ENCODE assay signal across 9 cellular contexts in the genomic region with DNA sequence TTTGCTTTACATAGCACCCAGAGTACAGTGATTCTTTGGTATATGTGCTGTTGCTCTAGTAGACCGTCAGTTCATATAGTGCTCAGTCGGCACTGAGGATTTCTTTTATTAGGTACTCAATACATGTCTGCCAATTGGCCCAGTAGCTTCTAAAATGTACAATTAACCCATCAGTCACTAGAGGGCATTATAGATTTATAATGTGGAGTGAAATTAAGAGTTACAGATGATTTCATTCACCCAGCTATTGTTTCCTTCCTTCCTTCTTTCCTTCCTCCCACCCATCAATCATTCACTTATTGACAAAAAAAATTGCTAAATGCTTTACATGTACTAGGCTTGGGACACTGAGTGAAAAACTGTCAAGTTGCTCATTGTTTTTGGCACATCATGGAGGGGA.
DNase-seq lines count a peak whose midpoint lies in the region; ATAC-seq, FAIRE-seq and TF ChIP-seq lines count a peak whose summit lies in the region.
"Had no signal": no experiment of that assay in that cellular context is flagged by ENCODE, and none has a peak within 500 bp of the region (broad histone marks: within the 10 kb centered on the region; RNA-seq: fewer than 3 reads in every experiment).

No MANE protein-coding gene starts in this region.

- no peaks in the 10 kb centered on the region for H3K27me3 ChIP-seq in bronchial epithelial cell (ENCODE audit: control insufficient read depth, insufficient read depth, low read length)
- H3K27me3 ChIP-seq in suprapubic skin: no peaks in the 10 kb centered on the region

- no peak for TF ChIP-seq EP300 in suprapubic skin (IDR thresholded peaks at IDR 0.05)

- no peak overlapping the region for H3K27ac ChIP-seq in suprapubic skin

- TF ChIP-seq CTCF in bronchial epithelial cell (IDR thresholded peaks at IDR 0.05; ENCODE audit: insufficient read depth, low read length, severe bottlenecking): peak; percentile 22
- no peak for TF ChIP-seq CTCF in suprapubic skin (IDR thresholded peaks at IDR 0.05)

- no peak overlapping the region for H3K4me3 ChIP-seq in bronchial epithelial cell (ENCODE audit: low read depth, low read length)
- no peak overlapping the region for H3K4me3 ChIP-seq in suprapubic skin

- no peaks in the 10 kb centered on the region for H3K9me3 ChIP-seq in suprapubic skin

- H3K36me3 ChIP-seq in bronchial epithelial cell (ENCODE audit: control insufficient read depth, insufficient read depth, low read length) (no peaks in the 10 kb centered on the region), suprapubic skin (no peaks in the 10 kb centered on the region)

- no peak for ATAC-seq in GM18498 (IDR thresholded peaks at IDR 0.05; ENCODE audit: unreplicated experiment)
- ATAC-seq in GM21526 (IDR thresholded peaks at IDR 0.05; ENCODE audit: low FRiP score, unreplicated experiment): no peak

- TF ChIP-seq POLR2A in suprapubic skin (IDR thresholded peaks at IDR 0.05): no peak

- 55% methylated on average over 2 of the region's 2 CpGs for WGBS in suprapubic skin

- DNase-seq in NCI-H2107 treated with DMSO at 0.1 percent for 48 hours (lab: John Stamatoyannopoulos, UW; ENCODE audit: unreplicated experiment): peak; percentile 15
- no peak for DNase-seq in NCI-H2107 (lab: John Stamatoyannopoulos, UW)
- peak; percentile 17 for DNase-seq in NCI-H345 treated with DMSO at 0.1 percent for 48 hours (lab: John Stamatoyannopoulos, UW; ENCODE audit: unreplicated experiment)
- DNase-seq in bronchial epithelial cell (ENCODE audit: low read depth): peak; percentile 48
- DNase-seq in pulmonary artery endothelial cell (ENCODE audit: low read depth, low spot score): peak; percentile 13
- no peak for DNase-seq in suprapubic skin (ENCODE audit: low spot score in 2 of 2)

- H3K4me1 ChIP-seq in suprapubic skin: peaks cover 12% of the 10 kb centered on the region

- no peak for FAIRE-seq in bronchial epithelial cell (lab: Jason Lieb, UNC)
- FAIRE-seq: TTC549 had no signal

Comparison
In these comparisons a context has a peak if more than half of its experiments do, and no peak if none do; other contexts are left out.
1. DNase-seq: peak in NCI-H2107 treated with DMSO at 0.1 percent for 48 hours (single experiment), NCI-H345 treated with DMSO at 0.1 percent for 48 hours (single experiment), bronchial epithelial cell (single experiment) and pulmonary artery endothelial cell (single experiment); none in NCI-H2107 (single experiment) and suprapubic skin (0 of 2).